ENCODE assay signal across 9 cellular contexts in genomic region chr7:26853788-26854393, GRCh38. TPM values are rescaled to one million over a fixed set of nuclear protein-coding genes. Genes with fewer than 3 reads are reported as not detected.
DNase-seq lines count a peak whose midpoint lies in the region; ATAC-seq, FAIRE-seq and TF ChIP-seq lines count a peak whose summit lies in the region.
"Had no signal": no experiment of that assay in that cellular context is flagged by ENCODE, and none has a peak within 500 bp of the region (broad histone marks: within the 10 kb centered on the region; RNA-seq: fewer than 3 reads in every experiment).

No MANE protein-coding gene starts in this region.

- H3K4me3 ChIP-seq in adipocyte (ENCODE audit: low read length) (no peak overlapping the region), uterus (no peak overlapping the region)

- ATAC-seq in HG03025 (IDR thresholded peaks at IDR 0.05; ENCODE audit: low FRiP score, unreplicated experiment) (no peak), GM18511 (IDR thresholded peaks at IDR 0.05; ENCODE audit: unreplicated experiment) (no peak)

- no peak overlapping the region for H3K9ac ChIP-seq in adipocyte (ENCODE audit: low read length)

- intact Hi-C loops in uterus (cut with DNase I; ENCODE audit: low total_unique reads), result no loop called here

- peaks cover 42% of the 10 kb centered on the region for H3K27me3 Mint-ChIP-seq in activated T-cell treated with anti-CD3 and anti-CD28 coated beads, Interleukin-2, amount 50 U/mL, for 24 hours

- peak; percentile 43 to 76 (median 60) for TF ChIP-seq CTCF in uterus (IDR thresholded peaks at IDR 0.05)

- H3K27me3 ChIP-seq in adipocyte (replicated peaks; ENCODE audit: control insufficient read depth, insufficient read depth, low read length) (no peaks in the 10 kb centered on the region), uterus (peaks cover 35 to 71% of the 10 kb centered on the region in 2 donors)

- no peaks in the 10 kb centered on the region for H3K36me3 ChIP-seq in adipocyte (ENCODE audit: control insufficient read depth, insufficient read depth, low read length, severe bottlenecking)
- H3K36me3 ChIP-seq in uterus, result no peaks in the 10 kb centered on the region

- TF ChIP-seq POLR2A in uterus (IDR thresholded peaks at IDR 0.05), result no peak

- H3K4me1 ChIP-seq in adipocyte (ENCODE audit: control insufficient read depth, insufficient read depth, low read length) (peaks cover 34% of the 10 kb centered on the region), uterus (no peaks in the 10 kb centered on the region)

- FAIRE-seq in islet of Langerhans (lab: Jason Lieb, UNC), result peak; percentile 24

- DNase-seq in DMS79 treated with DMSO at 0.1 percent for 48 hours (lab: John Stamatoyannopoulos, UW), result peak; percentile 69
- DNase-seq in NAMALWA (ENCODE audit: low spot score), result peak; percentile 78
- peak; percentile 72 for DNase-seq in adipocyte (ENCODE audit: low read depth)
- DNase-seq in uterus, result no peak
- no peak for DNase-seq in activated T-cell treated with anti-CD3 and anti-CD28 coated beads, Interleukin-2, amount 50 U/mL, for 24 hours

- H3K9me3 Mint-ChIP-seq in activated T-cell treated with anti-CD3 and anti-CD28 coated beads, Interleukin-2, amount 50 U/mL, for 24 hours, result no peaks in the 10 kb centered on the region

- no peak overlapping the region for H3K27ac ChIP-seq in uterus

- H3K4me3 Mint-ChIP-seq in activated T-cell treated with anti-CD3 and anti-CD28 coated beads, Interleukin-2, amount 50 U/mL, for 24 hours, result no peak overlapping the region
- H3K4me3 Mint-ChIP-seq: naive thymus-derived CD8-positive, alpha-beta T cell had no signal

- no peak overlapping the region for H3K27ac Mint-ChIP-seq in activated T-cell treated with anti-CD3 and anti-CD28 coated beads, Interleukin-2, amount 50 U/mL, for 24 hours
- H3K27ac Mint-ChIP-seq: naive thymus-derived CD8-positive, alpha-beta T cell had no signal

- H3K9me3 ChIP-seq in adipocyte (ENCODE audit: control insufficient read depth, low read length), result no peaks in the 10 kb centered on the region
- no peaks in the 10 kb centered on the region for H3K9me3 ChIP-seq in uterus

- H3K4me1 Mint-ChIP-seq in activated T-cell treated with anti-CD3 and anti-CD28 coated beads, Interleukin-2, amount 50 U/mL, for 24 hours (ENCODE audit: low read depth), result peaks cover 8% of the 10 kb centered on the region

- H3K36me3 Mint-ChIP-seq in activated T-cell treated with anti-CD3 and anti-CD28 coated beads, Interleukin-2, amount 50 U/mL, for 24 hours (ENCODE audit: low read depth), result no peaks in the 10 kb centered on the region

RNA-seq across cellular contexts. Expression of gene SKAP2, which starts 10.5 kb away (rescaled TPM):
- total RNA-seq in uterus, result 10 to 100 TPM in 2 of 4 donors, 1 to 10 TPM in 2; 3.3 to 50.6 (median 12.6) TPM

Comparison
In these comparisons a context has a peak if more than half of its experiments do, and no peak if none do; other contexts are left out.
1. DNase-seq: peak in DMS79 treated with DMSO at 0.1 percent for 48 hours (single experiment), NAMALWA (single experiment) and adipocyte (single experiment); none in uterus (0 of 2) and activated T-cell treated with anti-CD3 and anti-CD28 coated beads, Interleukin-2, amount 50 U/mL, for 24 hours (single experiment).